In genomic region chr12:109713187-109713984, GRCh38 we compare ENCODE assay signal across 1 cellular context.
TF ChIP-seq lines count a peak whose summit lies in the region.

Gene FAM222A (plus strand): TSS chr12:109713825. CDS start chr12:109744147, 30,322 bp downstream.

TF ChIP-seq in SK-N-SH, 30 proteins besides CTCF, POLR2A, EP300 and RAD21 (continued from another document):
- TF ChIP-seq PBX3 (IDR thresholded peaks at IDR 0.05) (peak; percentile 56), GABPA (IDR thresholded peaks at IDR 0.05; ENCODE audit: low read depth) (peak; percentile 73), ZBTB33 (IDR thresholded peaks at IDR 0.05; ENCODE audit: borderline replicate concordance, low read depth) (no peak), MEF2A (IDR thresholded peaks at IDR 0.05; ENCODE audit: borderline replicate concordance, low read depth) (no peak), IRF3 (IDR thresholded peaks at IDR 0.05; ENCODE audit: low read depth, low read length) (no peak)
TF ChIP-seq in SK-N-SH: peak in this region for 11.
